1 cellular context compared by ENCODE assay signal in genomic region chr17:50151041-50151936, GRCh38.
TF ChIP-seq lines count a peak whose summit lies in the region.

No MANE protein-coding gene starts in this region.

TF ChIP-seq in GM12878, 131 proteins besides CTCF, POLR2A, EP300 and RAD21 (continued from another document and continues in another):
- TF ChIP-seq PRDM15 (CRISPR knock-in tag; IDR thresholded peaks at IDR 0.05) (no peak), MXI1 (IDR thresholded peaks at IDR 0.05; ENCODE audit: low read depth, low read length) (0 out of 2 replicates have a peak, but pooled peaks have one; percentile 11), HCFC1 (IDR thresholded peaks at IDR 0.05; ENCODE audit: low read length) (peak; percentile 25; the same call in 1 of the 2 replicates), RBBP5 (conservative IDR thresholded peaks at IDR 0.05) (no peak), NFIC (IDR thresholded peaks at IDR 0.05; ENCODE audit: low read depth, low read length) (no peak), MEF2B (IDR thresholded peaks at IDR 0.05; ENCODE audit: partially characterized antibody, poor library complexity, severe bottlenecking) (peak; percentile 30), SUZ12 (IDR thresholded peaks at IDR 0.05; ENCODE audit: unreplicated experiment) (no peak), ASH2L (IDR thresholded peaks at IDR 0.05; ENCODE audit: borderline replicate concordance, low read depth) (no peak), GATAD2B (conservative IDR thresholded peaks at IDR 0.05; ENCODE audit: low read depth) (peak; percentile 25; the same call in 1 of the 2 replicates), NBN (IDR thresholded peaks at IDR 0.05) (peak; percentile 75), RAD51 (IDR thresholded peaks at IDR 0.05) (no peak), ZNF592 (IDR thresholded peaks at IDR 0.05) (no peak), MAX (IDR thresholded peaks at IDR 0.05; ENCODE audit: low read depth, low read length) (0 out of 2 replicates have a peak, but pooled peaks have one; percentile 18), STAT1 (conservative IDR thresholded peaks at IDR 0.05) (no peak), BACH1 (IDR thresholded peaks at IDR 0.05; ENCODE audit: borderline replicate concordance) (no peak), LARP7 (IDR thresholded peaks at IDR 0.05) (no peak), YBX1 (IDR thresholded peaks at IDR 0.05) (no peak), CUX1 (IDR thresholded peaks at IDR 0.05; ENCODE audit: insufficient replicate concordance, low read depth, low read length) (no peak), ZNF274 (IDR thresholded peaks at IDR 0.05; ENCODE audit: insufficient read depth, insufficient read length) (no peak), STAT3 (IDR thresholded peaks at IDR 0.05; ENCODE audit: low read depth, low read length) (no peak), POLR2AphosphoS5 (IDR thresholded peaks at IDR 0.05; ENCODE audit: low read length) (peak; percentile 53; the same call in 1 of the 2 replicates), HSF1 (IDR thresholded peaks at IDR 0.05; ENCODE audit: low read depth, low read length) (0 out of 2 replicates have a peak, but pooled peaks have one; percentile 11), RELA (IDR thresholded peaks at IDR 0.05; ENCODE audit: borderline replicate concordance, partially characterized antibody) (no peak), SREBF1 (IDR thresholded peaks at IDR 0.05; ENCODE audit: low read length) (no peak), FOS (IDR thresholded peaks at IDR 0.05; ENCODE audit: borderline replicate concordance, extremely low read depth, insufficient read length) (peak; percentile 11)
- TF ChIP-seq, protein P1, sequence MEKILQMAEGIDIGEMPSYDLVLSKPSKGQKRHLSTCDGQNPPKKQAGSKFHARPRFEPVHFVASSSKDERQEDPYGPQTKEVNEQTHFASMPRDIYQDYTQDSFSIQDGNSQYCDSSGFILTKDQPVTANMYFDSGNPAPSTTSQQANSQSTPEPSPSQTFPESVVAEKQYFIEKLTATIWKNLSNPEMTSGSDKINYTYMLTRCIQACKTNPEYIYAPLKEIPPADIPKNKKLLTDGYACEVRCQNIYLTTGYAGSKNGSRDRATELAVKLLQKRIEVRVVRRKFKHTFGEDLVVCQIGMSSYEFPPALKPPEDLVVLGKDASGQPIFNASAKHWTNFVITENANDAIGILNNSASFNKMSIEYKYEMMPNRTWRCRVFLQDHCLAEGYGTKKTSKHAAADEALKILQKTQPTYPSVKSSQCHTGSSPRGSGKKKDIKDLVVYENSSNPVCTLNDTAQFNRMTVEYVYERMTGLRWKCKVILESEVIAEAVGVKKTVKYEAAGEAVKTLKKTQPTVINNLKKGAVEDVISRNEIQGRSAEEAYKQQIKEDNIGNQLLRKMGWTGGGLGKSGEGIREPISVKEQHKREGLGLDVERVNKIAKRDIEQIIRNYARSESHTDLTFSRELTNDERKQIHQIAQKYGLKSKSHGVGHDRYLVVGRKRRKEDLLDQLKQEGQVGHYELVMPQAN (conservative IDR thresholded peaks at IDR 0.05): peak; percentile 31; the same call in 1 of the 2 replicates
- TF ChIP-seq, protein P2, sequence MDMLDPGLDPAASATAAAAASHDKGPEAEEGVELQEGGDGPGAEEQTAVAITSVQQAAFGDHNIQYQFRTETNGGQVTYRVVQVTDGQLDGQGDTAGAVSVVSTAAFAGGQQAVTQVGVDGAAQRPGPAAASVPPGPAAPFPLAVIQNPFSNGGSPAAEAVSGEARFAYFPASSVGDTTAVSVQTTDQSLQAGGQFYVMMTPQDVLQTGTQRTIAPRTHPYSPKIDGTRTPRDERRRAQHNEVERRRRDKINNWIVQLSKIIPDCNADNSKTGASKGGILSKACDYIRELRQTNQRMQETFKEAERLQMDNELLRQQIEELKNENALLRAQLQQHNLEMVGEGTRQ (IDR thresholded peaks at IDR 0.05; ENCODE audit: borderline replicate concordance, low read depth, low read length): no peak
- TF ChIP-seq, protein P3, sequence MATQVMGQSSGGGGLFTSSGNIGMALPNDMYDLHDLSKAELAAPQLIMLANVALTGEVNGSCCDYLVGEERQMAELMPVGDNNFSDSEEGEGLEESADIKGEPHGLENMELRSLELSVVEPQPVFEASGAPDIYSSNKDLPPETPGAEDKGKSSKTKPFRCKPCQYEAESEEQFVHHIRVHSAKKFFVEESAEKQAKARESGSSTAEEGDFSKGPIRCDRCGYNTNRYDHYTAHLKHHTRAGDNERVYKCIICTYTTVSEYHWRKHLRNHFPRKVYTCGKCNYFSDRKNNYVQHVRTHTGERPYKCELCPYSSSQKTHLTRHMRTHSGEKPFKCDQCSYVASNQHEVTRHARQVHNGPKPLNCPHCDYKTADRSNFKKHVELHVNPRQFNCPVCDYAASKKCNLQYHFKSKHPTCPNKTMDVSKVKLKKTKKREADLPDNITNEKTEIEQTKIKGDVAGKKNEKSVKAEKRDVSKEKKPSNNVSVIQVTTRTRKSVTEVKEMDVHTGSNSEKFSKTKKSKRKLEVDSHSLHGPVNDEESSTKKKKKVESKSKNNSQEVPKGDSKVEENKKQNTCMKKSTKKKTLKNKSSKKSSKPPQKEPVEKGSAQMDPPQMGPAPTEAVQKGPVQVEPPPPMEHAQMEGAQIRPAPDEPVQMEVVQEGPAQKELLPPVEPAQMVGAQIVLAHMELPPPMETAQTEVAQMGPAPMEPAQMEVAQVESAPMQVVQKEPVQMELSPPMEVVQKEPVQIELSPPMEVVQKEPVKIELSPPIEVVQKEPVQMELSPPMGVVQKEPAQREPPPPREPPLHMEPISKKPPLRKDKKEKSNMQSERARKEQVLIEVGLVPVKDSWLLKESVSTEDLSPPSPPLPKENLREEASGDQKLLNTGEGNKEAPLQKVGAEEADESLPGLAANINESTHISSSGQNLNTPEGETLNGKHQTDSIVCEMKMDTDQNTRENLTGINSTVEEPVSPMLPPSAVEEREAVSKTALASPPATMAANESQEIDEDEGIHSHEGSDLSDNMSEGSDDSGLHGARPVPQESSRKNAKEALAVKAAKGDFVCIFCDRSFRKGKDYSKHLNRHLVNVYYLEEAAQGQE (IDR thresholded peaks at IDR 0.05; ENCODE audit: low read depth, low read length): no peak; the same call in 1 of the 2 replicates
- TF ChIP-seq, protein P4, sequence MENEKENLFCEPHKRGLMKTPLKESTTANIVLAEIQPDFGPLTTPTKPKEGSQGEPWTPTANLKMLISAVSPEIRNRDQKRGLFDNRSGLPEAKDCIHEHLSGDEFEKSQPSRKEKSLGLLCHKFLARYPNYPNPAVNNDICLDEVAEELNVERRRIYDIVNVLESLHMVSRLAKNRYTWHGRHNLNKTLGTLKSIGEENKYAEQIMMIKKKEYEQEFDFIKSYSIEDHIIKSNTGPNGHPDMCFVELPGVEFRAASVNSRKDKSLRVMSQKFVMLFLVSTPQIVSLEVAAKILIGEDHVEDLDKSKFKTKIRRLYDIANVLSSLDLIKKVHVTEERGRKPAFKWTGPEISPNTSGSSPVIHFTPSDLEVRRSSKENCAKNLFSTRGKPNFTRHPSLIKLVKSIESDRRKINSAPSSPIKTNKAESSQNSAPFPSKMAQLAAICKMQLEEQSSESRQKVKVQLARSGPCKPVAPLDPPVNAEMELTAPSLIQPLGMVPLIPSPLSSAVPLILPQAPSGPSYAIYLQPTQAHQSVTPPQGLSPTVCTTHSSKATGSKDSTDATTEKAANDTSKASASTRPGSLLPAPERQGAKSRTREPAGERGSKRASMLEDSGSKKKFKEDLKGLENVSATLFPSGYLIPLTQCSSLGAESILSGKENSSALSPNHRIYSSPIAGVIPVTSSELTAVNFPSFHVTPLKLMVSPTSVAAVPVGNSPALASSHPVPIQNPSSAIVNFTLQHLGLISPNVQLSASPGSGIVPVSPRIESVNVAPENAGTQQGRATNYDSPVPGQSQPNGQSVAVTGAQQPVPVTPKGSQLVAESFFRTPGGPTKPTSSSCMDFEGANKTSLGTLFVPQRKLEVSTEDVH (IDR thresholded peaks at IDR 0.05; ENCODE audit: low read depth, partially characterized antibody): peak; percentile 46
